In genomic region chr9:134321957-134322741, GRCh38 we compare ENCODE assay signal across 2 cellular contexts.
TF ChIP-seq lines count a peak whose summit lies in the region.

No MANE protein-coding gene starts in this region.

TF ChIP-seq in H1, 55 proteins besides CTCF, POLR2A, EP300 and RAD21:
- TF ChIP-seq USF2 (IDR thresholded peaks at IDR 0.05; ENCODE audit: low read length) (no peak), GTF2F1 (IDR thresholded peaks at IDR 0.05; ENCODE audit: borderline replicate concordance, low read depth, low read length) (no peak), BCL11A (IDR thresholded peaks at IDR 0.05; ENCODE audit: low read depth in 2 of 2, low read length in 2 of 2) (no peak), CTBP2 (IDR thresholded peaks at IDR 0.05; ENCODE audit: borderline replicate concordance, insufficient read depth, insufficient read length, low read length) (no peak), SP1 (IDR thresholded peaks at IDR 0.05; ENCODE audit: low read depth, low read length) (no peak), CBX5 (IDR thresholded peaks at IDR 0.05; ENCODE audit: low read depth, low read length) (no peak), FOSL1 (IDR thresholded peaks at IDR 0.05; ENCODE audit: insufficient read depth, low read depth, low read length) (no peak), RNF2 (IDR thresholded peaks at IDR 0.05; ENCODE audit: borderline replicate concordance, low read depth, low read length, missing control alignments, poor library complexity, severe bottlenecking) (no peak), BRCA1 (IDR thresholded peaks at IDR 0.05; ENCODE audit: low read depth, low read length) (no peak), CHD1 (IDR thresholded peaks at IDR 0.05; ENCODE audit: low read depth, low read length) (no peak), SIN3A (conservative IDR thresholded peaks at IDR 0.05 in 1 of 2, IDR thresholded peaks at IDR 0.05 in 1 of 2; ENCODE audit: low read depth in 1 of 2, low read length in 2 of 2) (no peak), ATF3 (IDR thresholded peaks at IDR 0.05; ENCODE audit: insufficient read depth, low read depth, low read length) (no peak), TAF7 (optimal IDR thresholded peaks at IDR 0.05; ENCODE audit: borderline replicate concordance, low read depth, low read length) (no peak), JUN (IDR thresholded peaks at IDR 0.05; ENCODE audit: low read depth, low read length) (no peak), TAF1 (IDR thresholded peaks at IDR 0.05; ENCODE audit: low read depth, low read length) (no peak), TBP (IDR thresholded peaks at IDR 0.05; ENCODE audit: low read depth, low read length) (no peak), YY1 (IDR thresholded peaks at IDR 0.05; ENCODE audit: low read depth, low read length) (no peak)
- TF ChIP-seq, protein P1, sequence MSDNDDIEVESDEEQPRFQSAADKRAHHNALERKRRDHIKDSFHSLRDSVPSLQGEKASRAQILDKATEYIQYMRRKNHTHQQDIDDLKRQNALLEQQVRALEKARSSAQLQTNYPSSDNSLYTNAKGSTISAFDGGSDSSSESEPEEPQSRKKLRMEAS (IDR thresholded peaks at IDR 0.05), result no peak

TF ChIP-seq in neural cell, 6 proteins besides CTCF, POLR2A, EP300 and RAD21 (continued from another document):
- TF ChIP-seq REST (IDR thresholded peaks at IDR 0.05; ENCODE audit: borderline replicate concordance) (no peak), EZH2 (IDR thresholded peaks at IDR 0.05; ENCODE audit: borderline replicate concordance, insufficient read depth, low read length, poor library complexity, severe bottlenecking) (no peak), MXI1 (conservative IDR thresholded peaks at IDR 0.05; ENCODE audit: poor library complexity, severe bottlenecking) (no peak), SMC3 (conservative IDR thresholded peaks at IDR 0.05; ENCODE audit: poor library complexity) (no peak), POLR2AphosphoS5 (IDR thresholded peaks at IDR 0.05) (no peak)
